16 cellular contexts compared by ENCODE assay signal in the genomic region with DNA sequence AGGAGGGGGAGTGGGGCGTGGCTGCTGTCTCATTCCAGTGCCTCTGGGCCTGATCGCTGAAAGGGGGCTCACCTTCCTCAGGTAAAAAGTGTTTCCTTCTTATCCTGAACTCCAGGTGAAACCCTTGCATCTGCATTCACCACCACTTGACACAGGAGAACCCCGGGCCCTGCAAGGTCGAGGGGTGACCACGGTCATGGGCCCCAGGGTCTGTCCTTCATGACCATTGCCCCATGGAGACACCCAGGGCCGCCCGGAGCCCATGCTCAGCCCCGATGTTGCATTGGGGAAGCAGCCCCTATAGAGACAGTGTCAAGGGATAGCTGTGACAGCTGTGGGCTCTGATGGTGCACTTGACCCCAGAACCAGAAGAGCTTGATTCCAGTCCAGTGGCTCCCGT.
"Had no signal": no experiment of that assay in that cellular context is flagged by ENCODE, and none has a peak within 500 bp of the region (broad histone marks: within the 10 kb centered on the region; RNA-seq: fewer than 3 reads in every experiment).

No MANE protein-coding gene starts in this region.

- ATAC-seq: activated CD8-positive, alpha-beta T cell treated with anti-CD3 and anti-CD28 coated beads, Interleukin-2, amount 10 ng/mL, durations not matched to agents 7 days and 5 days had no signal

- H3K27me3 ChIP-seq: adrenal gland, cardiac muscle cell, dorsolateral prefrontal cortex had no signal

- H3K4me3 Mint-ChIP-seq: activated CD8-positive, alpha-beta T cell treated with anti-CD3 and anti-CD28 coated beads, Interleukin-2, amount 10 ng/mL, durations not matched to agents 7 days and 5 days; mesothelial cell of epicardium; nephron progenitor cell had no signal

- H3K9me3 Mint-ChIP-seq: activated naive CD4-positive, alpha-beta T cell treated with anti-CD3 and anti-CD28 coated beads, Interleukin-2, amount 50 U/mL, for 72 hours; mesothelial cell of epicardium; nephron progenitor cell had no signal

- H3K9me3 ChIP-seq: adrenal gland had no signal

- H3K4me1 Mint-ChIP-seq: mesothelial cell of epicardium had no signal

- H3K27ac Mint-ChIP-seq: mesothelial cell of epicardium, nephron progenitor cell had no signal

- DNase-seq: activated CD4-positive, alpha-beta T cell treated with anti-CD3 and anti-CD28 coated beads for 48 hours; activated CD4-positive, CD25-positive, alpha-beta regulatory T cell; activated CD8-positive, alpha-beta T cell treated with anti-CD3 and anti-CD28 coated beads, Interleukin-2, amount 10 ng/mL, durations not matched to agents 7 days and 5 days; activated gamma-delta T cell treated with Interleukin-2 at 50 U/mL for 16 hours; activated T-cell treated with anti-CD3 and anti-CD28 coated beads, Interleukin-2, amount 50 U/mL, for 48 hours; erythroblast; nephron progenitor cell; occipital lobe; stimulated activated CD4-positive, alpha-beta T cell treated with anti-CD3 and anti-CD28 coated beads, Interleukin-2, amount 100 ng/mL, for 48 hours; T1000 had no signal

- H3K36me3 ChIP-seq: cardiac muscle cell had no signal

- H3K27ac ChIP-seq: cardiac muscle cell had no signal

- H3K4me3 ChIP-seq: adrenal gland, cardiac muscle cell, dorsolateral prefrontal cortex, lung had no signal
